ENCODE assay signal across 8 cellular contexts in genomic region chr4:88613417-88613875, GRCh38. TPM values are rescaled to one million over a fixed set of nuclear protein-coding genes. Genes with fewer than 3 reads are reported as not detected.
DNase-seq lines count a peak whose midpoint lies in the region; ATAC-seq and TF ChIP-seq lines count a peak whose summit lies in the region.

No MANE protein-coding gene starts in this region.

- peak overlapping the region; percentile 76 for H3K27ac Mint-ChIP-seq in activated CD4-positive, alpha-beta memory T cell treated with anti-CD3 and anti-CD28 coated beads, Interleukin-2, amount 10 ng/mL, durations not matched to agents 7 days and 5 days
- peak overlapping the region; percentile 88 for H3K27ac Mint-ChIP-seq in type B pancreatic cell

- ATAC-seq in GM19468 (IDR thresholded peaks at IDR 0.05; ENCODE audit: extremely low read depth, unreplicated experiment) = peak; percentile 23
- ATAC-seq in HG03378 (IDR thresholded peaks at IDR 0.05; ENCODE audit: unreplicated experiment) = no peak
- ATAC-seq in HG03457 (IDR thresholded peaks at IDR 0.05; ENCODE audit: unreplicated experiment) = no peak

- H3K27me3 ChIP-seq in BLaER1 (no peaks in the 10 kb centered on the region), hepatocyte (no peaks in the 10 kb centered on the region)

- DNase-seq in NCI-H1694 (lab: John Stamatoyannopoulos, UW) = peak; percentile 14
- DNase-seq in activated CD4-positive, alpha-beta memory T cell treated with anti-CD3 and anti-CD28 coated beads, Interleukin-2, amount 10 ng/mL, durations not matched to agents 7 days and 5 days = peak; percentile 34
- no peak for DNase-seq in hepatocyte (ENCODE audit: low spot score)
- DNase-seq in type B pancreatic cell (ENCODE audit: extremely low spot score, unreplicated experiment) = no peak

- POLR2A ChIA-PET in activated CD4-positive, alpha-beta memory T cell treated with anti-CD3 and anti-CD28 coated beads, Interleukin-2, amount 10 ng/mL, durations not matched to agents 7 days and 5 days (lab: Charles Lee) = interaction anchor here (1.0 to 4.3 kb wide), 3 partner anchors 14 to 329 kb away, joined by 5 to 36 read pairs (median 31); partner anchors contain the start of genes HERC3 and PPM1K

- H3K4me3 Mint-ChIP-seq in activated CD4-positive, alpha-beta memory T cell treated with anti-CD3 and anti-CD28 coated beads, Interleukin-2, amount 10 ng/mL, durations not matched to agents 7 days and 5 days = peak overlapping the region; percentile 44
- H3K4me3 Mint-ChIP-seq in type B pancreatic cell = peak overlapping the region; percentile 27

- H3K9me3 ChIP-seq in BLaER1 (no peaks in the 10 kb centered on the region), hepatocyte (ENCODE audit: low read depth) (no peaks in the 10 kb centered on the region)

- H3K9ac ChIP-seq in BLaER1 = no peak overlapping the region

- peaks cover 54% of the 10 kb centered on the region for H3K4me1 Mint-ChIP-seq in activated CD4-positive, alpha-beta memory T cell treated with anti-CD3 and anti-CD28 coated beads, Interleukin-2, amount 10 ng/mL, durations not matched to agents 7 days and 5 days
- H3K4me1 Mint-ChIP-seq in type B pancreatic cell (ENCODE audit: unreplicated experiment) = peaks cover 17% of the 10 kb centered on the region

- H3K27me3 Mint-ChIP-seq in activated CD4-positive, alpha-beta memory T cell treated with anti-CD3 and anti-CD28 coated beads, Interleukin-2, amount 10 ng/mL, durations not matched to agents 7 days and 5 days = no peaks in the 10 kb centered on the region
- H3K27me3 Mint-ChIP-seq in type B pancreatic cell = no peaks in the 10 kb centered on the region

- peaks cover 34% of the 10 kb centered on the region for H3K4me1 ChIP-seq in BLaER1
- peaks cover 24% of the 10 kb centered on the region for H3K4me1 ChIP-seq in hepatocyte (ENCODE audit: insufficient read depth)

- H3K27ac ChIP-seq in BLaER1 = no peak overlapping the region
- peak overlapping the region; percentile 73 for H3K27ac ChIP-seq in hepatocyte

- no peak for TF ChIP-seq CTCF in hepatocyte (IDR thresholded peaks at IDR 0.05; ENCODE audit: poor library complexity)
- TF ChIP-seq CTCF in type B pancreatic cell (conservative IDR thresholded peaks at IDR 0.05) = no peak

- H3K9me2 ChIP-seq in hepatocyte (replicated peaks; ENCODE audit: insufficient read depth) = no peaks in the 10 kb centered on the region

- peaks cover 25% of the 10 kb centered on the region for H3K36me3 ChIP-seq in BLaER1
- no peaks in the 10 kb centered on the region for H3K36me3 ChIP-seq in hepatocyte (replicated peaks; ENCODE audit: insufficient read depth, low read depth)

- H3K4me3 ChIP-seq in BLaER1 (no peak overlapping the region), hepatocyte (no peak overlapping the region)

- peaks cover 3% of the 10 kb centered on the region for H3K79me2 ChIP-seq in hepatocyte

- H3K9me3 Mint-ChIP-seq in activated CD4-positive, alpha-beta memory T cell treated with anti-CD3 and anti-CD28 coated beads, Interleukin-2, amount 10 ng/mL, durations not matched to agents 7 days and 5 days = peaks cover 5% of the 10 kb centered on the region
- no peaks in the 10 kb centered on the region for H3K9me3 Mint-ChIP-seq in type B pancreatic cell

- H4K20me1 ChIP-seq in BLaER1 (peaks cover 19% of the 10 kb centered on the region; the same call in 1 of the 2 replicates), hepatocyte (ENCODE audit: insufficient read depth, poor library complexity, severe bottlenecking) (no peaks in the 10 kb centered on the region)

- H3K36me3 Mint-ChIP-seq in activated CD4-positive, alpha-beta memory T cell treated with anti-CD3 and anti-CD28 coated beads, Interleukin-2, amount 10 ng/mL, durations not matched to agents 7 days and 5 days (ENCODE audit: low read depth) = peaks cover 27% of the 10 kb centered on the region
- no peaks in the 10 kb centered on the region for H3K36me3 Mint-ChIP-seq in type B pancreatic cell

- H2AFZ ChIP-seq in hepatocyte = no peak overlapping the region

- WGBS in hepatocyte (ENCODE audit: low lambda C conversion rate, missing lambda C conversion rate) = 41% methylated on average over 5 of the region's 5 CpGs

- CTCF ChIA-PET in activated CD4-positive, alpha-beta memory T cell treated with anti-CD3 and anti-CD28 coated beads, Interleukin-2, amount 10 ng/mL, durations not matched to agents 7 days and 5 days (lab: Charles Lee) = interaction anchor here (1.0 to 2.6 kb wide), 5 partner anchors 13 to 235 kb away, joined by 3 to 16 read pairs (median 4); partner anchors contain the start of gene HERC6

- peak overlapping the region; percentile 61 for H3K4me2 ChIP-seq in BLaER1
- no peak overlapping the region for H3K4me2 ChIP-seq in hepatocyte

RNA-seq across cellular contexts. Expression of gene HERC3, which starts 21.2 kb away (rescaled TPM):
- 10 to 100 TPM; 36.9 to 41.9 TPM for total RNA-seq in activated CD4-positive, alpha-beta memory T cell treated with anti-CD3 and anti-CD28 coated beads, Interleukin-2, amount 10 ng/mL, durations not matched to agents 7 days and 5 days
- total RNA-seq in hepatocyte = 11.3 and 13.2 TPM in 2 replicates
- 8.6 and 11.7 TPM in 2 replicates for polyA plus RNA-seq in hepatocyte
- 13.3 and 14.1 TPM in 2 replicates for total RNA-seq in type B pancreatic cell (ENCODE audit: low replicate concordance)

Comparison
In these comparisons a context has a peak if more than half of its experiments do, and no peak if none do; other contexts are left out.
1. DNase-seq: peak in NCI-H1694 (single experiment) and activated CD4-positive, alpha-beta memory T cell treated with anti-CD3 and anti-CD28 coated beads, Interleukin-2, amount 10 ng/mL, durations not matched to agents 7 days and 5 days (single experiment); none in hepatocyte (single experiment) and type B pancreatic cell (single experiment).